Comparison of ENCODE assay signal across 32 cellular contexts in genomic region chr6:83479389-83479788, GRCh38. TPM values are rescaled to one million over a fixed set of nuclear protein-coding genes. Genes with fewer than 3 reads are reported as not detected.
"Had no signal": no experiment of that assay in that cellular context is flagged by ENCODE, and none has a peak within 500 bp of the region (broad histone marks: within the 10 kb centered on the region; RNA-seq: fewer than 3 reads in every experiment).

No MANE protein-coding gene starts in this region.

- H3K4me3 ChIP-seq: ascending aorta, cardiac muscle cell had no signal

- H3K27ac ChIP-seq: ascending aorta, cardiac muscle cell, VCaP had no signal

- FAIRE-seq: bronchial epithelial cell, TTC549 had no signal

- H3K9me3 ChIP-seq: ascending aorta had no signal

- ATAC-seq: activated CD8-positive, alpha-beta T cell treated with anti-CD3 and anti-CD28 coated beads for 36 hours; activated naive CD8-positive, alpha-beta T cell treated with anti-CD3 and anti-CD28 coated beads, Interleukin-2, amount 50 U/mL, for 24 hours; activated T-cell treated with anti-CD3 and anti-CD28 coated beads, Interleukin-2, amount 50 U/mL, for 4 hours; activated T-cell treated with anti-CD3 and anti-CD28 coated beads, Interleukin-2, amount 50 U/mL, for 72 hours; activated T-helper 17 cell treated with anti-CD3 and anti-CD28 coated beads, Interleukin-2, amount 50 U/mL, for 72 hours had no signal

- DNase-seq: activated B cell treated with CpG ODN at 0.5 μM for 24 hours; activated CD4-positive, alpha-beta memory T cell treated with anti-CD3 and anti-CD28 coated beads for 36 hours; activated CD4-positive, alpha-beta T cell treated with anti-CD3 and anti-CD28 coated beads for 4 hours; activated CD4-positive, alpha-beta T cell treated with anti-CD3 and anti-CD28 coated beads, Interleukin-2, amount 10 ng/mL, durations not matched to agents 24 days and 14 days; activated CD4-positive, alpha-beta T cell treated with anti-CD3 and anti-CD28 coated beads, Interleukin-2, amount 50 U/mL, for 1 hour; activated CD4-positive, alpha-beta T cell treated with anti-CD3 and anti-CD28 coated beads, Interleukin-2, amount 50 U/mL, for 4 hours; activated CD4-positive, CD25-positive, alpha-beta regulatory T cell treated with anti-CD3 and anti-CD28 coated beads, Interleukin-2, amount 50 U/mL, for 72 hours; activated CD8-positive, alpha-beta memory T cell treated with anti-CD3 and anti-CD28 coated beads, Interleukin-2, amount 50 U/mL, for 4 hours; activated CD8-positive, alpha-beta T cell treated with anti-CD3 and anti-CD28 coated beads for 36 hours; activated effector memory CD4-positive, alpha-beta T cell treated with anti-CD3 and anti-CD28 coated beads, Interleukin-2, amount 50 U/mL, for 16 hours; activated naive CD4-positive, alpha-beta T cell treated with anti-CD3 and anti-CD28 coated beads, Interleukin-2, amount 10 ng/mL, durations not matched to agents 7 days and 5 days; activated naive CD4-positive, alpha-beta T cell treated with Interleukin-2 at 50 U/mL for 16 hours; activated naive CD8-positive, alpha-beta T cell treated with anti-CD3 and anti-CD28 coated beads, Interleukin-2, amount 10 ng/mL, durations not matched to agents 7 days and 5 days; activated naive CD8-positive, alpha-beta T cell treated with anti-CD3 and anti-CD28 coated beads, Interleukin-2, amount 50 U/mL, for 24 hours; activated T-cell treated with anti-CD3 and anti-CD28 coated beads for 4 hours; activated T-cell treated with anti-CD3 and anti-CD28 coated beads, Interleukin-2, amount 50 U/mL, for 1 hour; activated T-cell treated with anti-CD3 and anti-CD28 coated beads, Interleukin-2, amount 50 U/mL, for 4 hours; activated T-cell treated with anti-CD3 and anti-CD28 coated beads, Interleukin-2, amount 50 U/mL, for 72 hours; amygdala; anterior cingulate cortex; caudate nucleus; cerebellar nuclear complex; T-helper 1 cell; T-helper 2 cell; T-helper 9 cell had no signal

- H3K36me3 ChIP-seq: ascending aorta, cardiac muscle cell had no signal

- H3K4me1 ChIP-seq: ascending aorta had no signal

- H3K27me3 ChIP-seq: ascending aorta had no signal

RNA-seq across cellular contexts. Expression of gene PRSS35, which starts 32.9 kb away (rescaled TPM):
- total RNA-seq: activated B cell treated with CpG ODN at 0.5 μM for 24 hours; activated CD4-positive, alpha-beta memory T cell treated with anti-CD3 and anti-CD28 coated beads for 36 hours; activated CD4-positive, alpha-beta T cell treated with anti-CD3 and anti-CD28 coated beads, Interleukin-2, amount 10 ng/mL, durations not matched to agents 24 days and 14 days; activated CD8-positive, alpha-beta T cell treated with anti-CD3 and anti-CD28 coated beads for 36 hours; activated T-cell treated with anti-CD3 and anti-CD28 coated beads, Interleukin-2, amount 50 U/mL, for 4 hours; activated T-cell treated with anti-CD3 and anti-CD28 coated beads, Interleukin-2, amount 50 U/mL, for 72 hours; activated T-helper 1 cell treated with anti-CD3 and anti-CD28 coated beads, Interleukin-12 subunit alpha, Interleukin-12 subunit beta, Interleukin-2, Interleukin-4 antibody, amounts not matched to agents 30 ng/mL and 10 ng/mL and 1 ng/mL, durations not matched to agents 14 hours and 24 hours and 36 hours; activated T-helper 17 cell treated with anti-CD3 and anti-CD28 coated beads, Interleukin-2, amount 50 U/mL, for 72 hours; bronchial epithelial cell had no signal

RNA-seq across cellular contexts. Expression of gene ME1, which starts 48.5 kb away (rescaled TPM):
- total RNA-seq: activated B cell treated with CpG ODN at 0.5 μM for 24 hours; activated CD4-positive, alpha-beta T cell treated with anti-CD3 and anti-CD28 coated beads, Interleukin-2, amount 10 ng/mL, durations not matched to agents 24 days and 14 days; activated T-helper 1 cell treated with anti-CD3 and anti-CD28 coated beads, Interleukin-12 subunit alpha, Interleukin-12 subunit beta, Interleukin-2, Interleukin-4 antibody, amounts not matched to agents 30 ng/mL and 10 ng/mL and 1 ng/mL, durations not matched to agents 14 hours and 24 hours and 36 hours had no signal
